Comparison of ENCODE assay signal across 27 cellular contexts in genomic region chr6:107107791-107108190, GRCh38.
"Had no signal": no experiment of that assay in that cellular context is flagged by ENCODE, and none has a peak within 500 bp of the region (broad histone marks: within the 10 kb centered on the region; RNA-seq: fewer than 3 reads in every experiment).

No MANE protein-coding gene starts in this region.

- H2AFZ ChIP-seq: hepatocyte had no signal

- H3K9me3 ChIP-seq: body of pancreas, gastroesophageal sphincter, right lobe of liver, testis, transverse colon had no signal

- H3K27ac ChIP-seq: body of pancreas, coronary artery, gastroesophageal sphincter, hepatocyte, right lobe of liver, skin epidermis, testis, transverse colon had no signal

- H3K27me3 Mint-ChIP-seq: activated B cell treated with CpG ODN at 0.5 μM for 24 hours; activated CD8-positive, alpha-beta memory T cell treated with anti-CD3 and anti-CD28 coated beads, Interleukin-2, amount 10 ng/mL, durations not matched to agents 7 days and 5 days; activated naive CD8-positive, alpha-beta T cell; naive thymus-derived CD4-positive, alpha-beta T cell; T-helper 17 cell had no signal

- H3K36me3 Mint-ChIP-seq: naive thymus-derived CD4-positive, alpha-beta T cell had no signal

- H3K4me2 ChIP-seq: hepatocyte had no signal

- H3K4me3 Mint-ChIP-seq: activated B cell treated with CpG ODN at 0.5 μM for 24 hours; activated CD8-positive, alpha-beta memory T cell treated with anti-CD3 and anti-CD28 coated beads, Interleukin-2, amount 10 ng/mL, durations not matched to agents 7 days and 5 days; activated CD8-positive, alpha-beta T cell treated with anti-CD3 and anti-CD28 coated beads, Interleukin-2, amount 10 ng/mL, durations not matched to agents 7 days and 5 days; activated naive CD8-positive, alpha-beta T cell; naive thymus-derived CD4-positive, alpha-beta T cell; T-helper 17 cell had no signal

- H3K4me1 Mint-ChIP-seq: naive thymus-derived CD4-positive, alpha-beta T cell had no signal

- H3K36me3 ChIP-seq: gastroesophageal sphincter, right lobe of liver, transverse colon had no signal

- ATAC-seq: activated CD8-positive, alpha-beta memory T cell treated with anti-CD3 and anti-CD28 coated beads, Interleukin-2, amount 10 ng/mL, durations not matched to agents 7 days and 5 days; activated CD8-positive, alpha-beta T cell treated with anti-CD3 and anti-CD28 coated beads, Interleukin-2, amount 10 ng/mL, durations not matched to agents 7 days and 5 days; body of pancreas; gastroesophageal sphincter; left cardiac atrium; left ventricle myocardium superior; naive thymus-derived CD4-positive, alpha-beta T cell; right lobe of liver; stimulated activated naive CD8-positive, alpha-beta T cell treated with anti-CD3 and anti-CD28 coated beads, Interleukin-15, Interleukin-2, amounts not matched to agents 100 U/mL and 50 U/mL, for 24 hours; T-helper 17 cell had no signal

- H3K4me3 ChIP-seq: body of pancreas, coronary artery, gastroesophageal sphincter, hepatocyte, right lobe of liver, skin epidermis, testis, transverse colon had no signal

- H3K27ac Mint-ChIP-seq: activated B cell treated with CpG ODN at 0.5 μM for 24 hours; activated CD8-positive, alpha-beta memory T cell treated with anti-CD3 and anti-CD28 coated beads, Interleukin-2, amount 10 ng/mL, durations not matched to agents 7 days and 5 days; activated CD8-positive, alpha-beta T cell treated with anti-CD3 and anti-CD28 coated beads, Interleukin-2, amount 10 ng/mL, durations not matched to agents 7 days and 5 days; activated naive CD8-positive, alpha-beta T cell; activated T-helper 2 cell treated with anti-CD3 and anti-CD28 coated beads, Interferon-gamma antibody, Interleukin-2, Interleukin-4, amounts not matched to agents 10 μg/mL and 5 μg/mL and 100 μg/mL, durations not matched to agents 14 hours and 24 hours and 36 hours; naive thymus-derived CD4-positive, alpha-beta T cell; T-helper 17 cell had no signal

- DNase-seq: activated B cell treated with CpG ODN at 0.5 μM for 24 hours; activated CD4-positive, alpha-beta T cell treated with anti-CD3 and anti-CD28 coated beads, Interleukin-2, amount 50 U/mL, for 1 hour; activated CD8-positive, alpha-beta memory T cell treated with anti-CD3 and anti-CD28 coated beads, Interleukin-2, amount 10 ng/mL, durations not matched to agents 7 days and 5 days; activated CD8-positive, alpha-beta T cell treated with anti-CD3 and anti-CD28 coated beads, Interleukin-2, amount 10 ng/mL, durations not matched to agents 7 days and 5 days; activated naive CD4-positive, alpha-beta T cell treated with Interleukin-2 at 50 U/mL for 16 hours; activated T-cell treated with anti-CD3 and anti-CD28 coated beads, Interleukin-2, amount 50 U/mL, for 48 hours; body of pancreas; left cardiac atrium; left ventricle myocardium superior; midbrain; naive thymus-derived CD4-positive, alpha-beta T cell; occipital lobe; posterior cingulate gyrus; right lobe of liver; stimulated activated CD4-positive, alpha-beta T cell treated with anti-CD3 and anti-CD28 coated beads, Interleukin-12 subunit alpha, Interleukin-12 subunit beta, amount 100 ng/mL, for 4 hours; stimulated activated CD4-positive, alpha-beta T cell treated with anti-CD3 and anti-CD28 coated beads, Interleukin-4, amount 100 ng/mL, for 1 hour; stimulated activated naive CD8-positive, alpha-beta T cell treated with anti-CD3 and anti-CD28 coated beads, Interleukin-15, Interleukin-2, amounts not matched to agents 100 U/mL and 50 U/mL, for 24 hours; T-helper 17 cell; testis; transverse colon had no signal

- H3K9me3 Mint-ChIP-seq: activated B cell treated with CpG ODN at 0.5 μM for 24 hours; activated T-helper 2 cell treated with anti-CD3 and anti-CD28 coated beads, Interferon-gamma antibody, Interleukin-2, Interleukin-4, amounts not matched to agents 10 μg/mL and 5 μg/mL and 100 μg/mL, durations not matched to agents 14 hours and 24 hours and 36 hours; naive thymus-derived CD4-positive, alpha-beta T cell; neural crest cell had no signal

- H3K27me3 ChIP-seq: body of pancreas, gastroesophageal sphincter, hepatocyte, right lobe of liver, testis, transverse colon had no signal

- H3K4me1 ChIP-seq: body of pancreas, gastroesophageal sphincter, right lobe of liver, testis, transverse colon had no signal
